In genomic region chr11:80632691-80633090, GRCh38 we compare ENCODE assay signal across 30 cellular contexts.
"Had no signal": no experiment of that assay in that cellular context is flagged by ENCODE, and none has a peak within 500 bp of the region (broad histone marks: within the 10 kb centered on the region; RNA-seq: fewer than 3 reads in every experiment).

No MANE protein-coding gene starts in this region.

- H3K4me3 Mint-ChIP-seq: mesothelial cell of epicardium; naive B cell; natural killer cell treated with Interleukin-12 subunit alpha and Interleukin-12 subunit beta and Interleukin-15 and Interleukin-18, amount 100 ng/mL, for 72 hours; neural crest cell; stimulated activated naive CD8-positive, alpha-beta T cell treated with anti-CD3 and anti-CD28 coated beads, Interleukin-15, amount 100 ng/mL, for 72 hours had no signal

- H3K27ac Mint-ChIP-seq: naive B cell; natural killer cell treated with Interleukin-12 subunit alpha and Interleukin-12 subunit beta and Interleukin-15 and Interleukin-18, amount 100 ng/mL, for 72 hours; stimulated activated naive CD8-positive, alpha-beta T cell treated with anti-CD3 and anti-CD28 coated beads, Interleukin-15, amount 100 ng/mL, for 72 hours had no signal

- H3K27me3 Mint-ChIP-seq: naive B cell; natural killer cell treated with Interleukin-12 subunit alpha and Interleukin-12 subunit beta and Interleukin-15 and Interleukin-18, amount 100 ng/mL, for 72 hours; stimulated activated naive CD8-positive, alpha-beta T cell treated with anti-CD3 and anti-CD28 coated beads, Interleukin-15, amount 100 ng/mL, for 72 hours had no signal

- H3K9me3 Mint-ChIP-seq: stimulated activated naive CD8-positive, alpha-beta T cell treated with anti-CD3 and anti-CD28 coated beads, Interleukin-15, amount 100 ng/mL, for 72 hours had no signal

- H3K36me3 Mint-ChIP-seq: naive B cell; natural killer cell treated with Interleukin-12 subunit alpha and Interleukin-12 subunit beta and Interleukin-15 and Interleukin-18, amount 100 ng/mL, for 72 hours had no signal

- H3K79me2 ChIP-seq: parathyroid adenoma had no signal

- H3K4me1 ChIP-seq: gastrocnemius medialis, left ventricle myocardium inferior, lower lobe of right lung, parathyroid adenoma, prostate gland, right atrium auricular region, suprapubic skin, transverse colon, upper lobe of right lung, uterus had no signal

- DNase-seq: dorsolateral prefrontal cortex; effector CD4-positive, alpha-beta T cell; foreskin fibroblast; gastrocnemius medialis; head of caudate nucleus; left cardiac atrium; left ventricle myocardium inferior; lower lobe of right lung; mucosa of descending colon; naive B cell; stimulated activated CD4-positive, alpha-beta T cell treated with anti-CD3 and anti-CD28 coated beads, Interleukin-12 subunit alpha, Interleukin-12 subunit beta, amount 100 ng/mL, for 4 hours; stimulated activated CD4-positive, alpha-beta T cell treated with anti-CD3 and anti-CD28 coated beads, Interleukin-1b, Interleukin-23, amount 100 ng/mL, for 48 hours; stimulated activated CD4-positive, alpha-beta T cell treated with anti-CD3 and anti-CD28 coated beads, Interleukin-4, amount 100 ng/mL, for 1 hour; stimulated activated CD8-positive, alpha-beta memory T cell treated with anti-CD3 and anti-CD28 coated beads, Interleukin-4, amount 100 ng/mL, for 48 hours; stimulated activated naive CD4-positive, alpha-beta T cell; stimulated activated naive CD8-positive, alpha-beta T cell treated with anti-CD3 and anti-CD28 coated beads, Interleukin-15, amount 100 ng/mL, for 72 hours; transverse colon; upper lobe of right lung; uterus had no signal

- H3K27ac ChIP-seq: dorsolateral prefrontal cortex, epithelial cell of prostate, gastrocnemius medialis, left ventricle myocardium inferior, lower lobe of right lung, parathyroid adenoma, prostate gland, right atrium auricular region, suprapubic skin, transverse colon, upper lobe of right lung, uterus had no signal

- H3K4me2 ChIP-seq: smooth muscle cell had no signal

- H3K4me3 ChIP-seq: dorsolateral prefrontal cortex, gastrocnemius medialis, left ventricle myocardium inferior, lower lobe of right lung, mucosa of descending colon, prostate gland, right atrium auricular region, smooth muscle cell, suprapubic skin, transverse colon, upper lobe of right lung, uterus had no signal

- H3K27me3 ChIP-seq: dorsolateral prefrontal cortex, gastrocnemius medialis, right atrium auricular region, suprapubic skin, transverse colon, upper lobe of right lung, uterus had no signal

- H2AFZ ChIP-seq: parathyroid adenoma had no signal

- H3K9ac ChIP-seq: parathyroid adenoma had no signal

- H3K36me3 ChIP-seq: gastrocnemius medialis, left ventricle myocardium inferior, lower lobe of right lung, prostate gland, right atrium auricular region, suprapubic skin, transverse colon, upper lobe of right lung, uterus had no signal

- H3K4me1 Mint-ChIP-seq: naive B cell; stimulated activated naive CD8-positive, alpha-beta T cell treated with anti-CD3 and anti-CD28 coated beads, Interleukin-15, amount 100 ng/mL, for 72 hours had no signal

- ATAC-seq: esophagus mucosa; gastrocnemius medialis; left cardiac atrium; lower lobe of right lung; mucosa of descending colon; natural killer cell treated with Interleukin-12 subunit alpha and Interleukin-12 subunit beta and Interleukin-15 and Interleukin-18, amount 100 ng/mL, for 72 hours; sciatic nerve; stimulated activated naive CD8-positive, alpha-beta T cell treated with anti-CD3 and anti-CD28 coated beads, Interleukin-15, amount 100 ng/mL, for 72 hours; upper lobe of right lung had no signal

- H3K9me3 ChIP-seq: gastrocnemius medialis, left ventricle myocardium inferior, lower lobe of right lung, mucosa of descending colon, prostate gland, right atrium auricular region, suprapubic skin, transverse colon, upper lobe of right lung, uterus had no signal
